8 cellular contexts compared by ENCODE assay signal in genomic region chr7:30284298-30285066, GRCh38. TPM values are rescaled to one million over a fixed set of nuclear protein-coding genes. Genes with fewer than 3 reads are reported as not detected.
A peak's percentile ranks its signal among the peaks of the same experiment; 100 is the strongest.
DNase-seq lines count a peak whose midpoint lies in the region; TF ChIP-seq lines count a peak whose summit lies in the region.

Gene ZNRF2 (plus strand): TSS chr7:30284597. CDS start chr7:30285358, 761 bp downstream.

- H3K9me3 Mint-ChIP-seq in HFFc6, result 0 out of 2 replicates have a peak, but pooled peaks cover 4% of the 10 kb centered on the region

- peaks cover 26% of the 10 kb centered on the region for H3K4me1 Mint-ChIP-seq in HFFc6 (ENCODE audit: low read depth)

- H3K36me3 Mint-ChIP-seq in HFFc6 (ENCODE audit: low read depth), result peaks cover 9% of the 10 kb centered on the region

- H3K27me3 Mint-ChIP-seq in HFFc6 (ENCODE audit: insufficient read depth), result peaks cover 1% of the 10 kb centered on the region; the same call in 1 of the 2 replicates

- peak; percentile 25 for TF ChIP-seq CTCF in GM06990 (IDR thresholded peaks at IDR 0.05; ENCODE audit: insufficient read depth, low read length, poor library complexity, severe bottlenecking)
- TF ChIP-seq CTCF in HFFc6 (IDR thresholded peaks at IDR 0.05), result peak; percentile 71

- peak within 1 kb of the TSS; percentile 72 for H3K27ac ChIP-seq in temporal lobe (ENCODE audit: low read depth, low read length)

- H3K4me3 Mint-ChIP-seq in HFFc6, result peak within 1 kb of the TSS; percentile 84

- H3K27ac Mint-ChIP-seq in HFFc6, result peak within 1 kb of the TSS; percentile 84

- H3K4me3 ChIP-seq in GM06990 (replicated peaks; ENCODE audit: low read depth, low read length), result peak within 1 kb of the TSS; percentile 84

- DNase-seq in GM06990 (ENCODE audit: extremely low read depth, insufficient read length) (peak; percentile 100), HFFc6 (peak; percentile 99), NAMALWA (ENCODE audit: low spot score) (peak; percentile 100), SK-N-DZ (ENCODE audit: low spot score) (peak; percentile 100), globus pallidus (ENCODE audit: low spot score) (peak; percentile 95), occipital lobe (lab: John Stamatoyannopoulos, UW) (peak; percentile 96)
- DNase-seq in activated naive CD4-positive, alpha-beta T cell treated with anti-CD3 and anti-CD28 coated beads, Interleukin-2, amount 50 U/mL, for 16 hours, result peak; percentile 99

- no peaks in the 10 kb centered on the region for H3K27me3 ChIP-seq in GM06990 (replicated peaks; ENCODE audit: control insufficient read depth, insufficient read depth, low read length)

- H3K36me3 ChIP-seq in GM06990 (ENCODE audit: control insufficient read depth, insufficient read depth, low read length), result no peaks in the 10 kb centered on the region

RNA-seq across cellular contexts. Expression of gene ZNRF2, which starts in this region (rescaled TPM):
- total RNA-seq in HFFc6 (2021; fragmentation: NEBNext Ultra II Directional; extraction: Animal tissue kit (Norgen Biotek cat#: 25700)), result 1 to 10 TPM; 2.3 to 3.1 (median 2.7) TPM
- 9.3 and 10.6 TPM in 2 replicates for polyA plus RNA-seq in SK-N-DZ (2014; cell fraction: cytosol; rRNA removed)
- polyA plus RNA-seq in SK-N-DZ (2014; cell fraction: nucleus; rRNA removed), result 8.4 and 8.8 TPM in 2 replicates
- total RNA-seq in occipital lobe (76.6 TPM), temporal lobe (46.7 TPM)

Comparison
In these comparisons a context has a peak if more than half of its experiments do, and no peak if none do; other contexts are left out.
1. Peak in every context shown above with its lines: DNase-seq, H3K4me3 ChIP-seq and H3K27ac ChIP-seq.
2. RNA of gene ZNRF2 (total RNA-seq): 76.6 TPM in occipital lobe (single experiment) and 46.7 TPM in temporal lobe (single experiment); 2.3 to 3.1 TPM in HFFc6; every median in the first group is over 10 times any median in the second.